Comparison of ENCODE assay signal across 10 cellular contexts in genomic region chr17:8072727-8073461, GRCh38. TPM values are rescaled to one million over a fixed set of nuclear protein-coding genes. Genes with fewer than 3 reads are reported as not detected.
DNase-seq lines count a peak whose midpoint lies in the region; ATAC-seq and TF ChIP-seq lines count a peak whose summit lies in the region.
"Had no signal": no experiment of that assay in that cellular context is flagged by ENCODE, and none has a peak within 500 bp of the region (broad histone marks: within the 10 kb centered on the region; RNA-seq: fewer than 3 reads in every experiment).

No MANE protein-coding gene starts in this region.

- no peaks in the 10 kb centered on the region for H3K36me3 ChIP-seq in cardiac muscle cell
- no peaks in the 10 kb centered on the region for H3K36me3 ChIP-seq in lower lobe of right lung
- H3K36me3 ChIP-seq in aorta (ENCODE audit: control insufficient read depth in 1 of 2, insufficient read depth in 2 of 2, low read length in 1 of 2): no peaks in the 10 kb centered on the region

- intact Hi-C loops in cardiac septum (cut with DNase I): no loop called here
- intact Hi-C loops in lower lobe of right lung (cut with DNase I): no loop called here
- intact Hi-C loops in aorta (cut with DNase I): loop anchor here in 1 of 2 donors (10.0 kb wide), 1 partner anchor 232 kb away; no protein-coding TSS in a partner anchor

- TF ChIP-seq CTCF in cardiac muscle cell (IDR thresholded peaks at IDR 0.05; ENCODE audit: low read depth, low read length) (no peak), lower lobe of right lung (IDR thresholded peaks at IDR 0.05) (no peak)

- H3K27me3 ChIP-seq in cardiac muscle cell (peaks cover 100% of the 10 kb centered on the region), lower lobe of right lung (ENCODE audit: low read depth) (peaks cover 67% of the 10 kb centered on the region), aorta (ENCODE audit: control insufficient read depth in 1 of 2, insufficient read depth in 2 of 2, low read length in 1 of 2) (no peaks in the 10 kb centered on the region)

- H3K4me3 Mint-ChIP-seq in activated naive CD8-positive, alpha-beta T cell treated with anti-CD3 and anti-CD28 coated beads, Interleukin-2, amount 10 ng/mL, durations not matched to agents 7 days and 5 days: peak overlapping the region; percentile 74

- WGBS in aorta, 2 donors: 4% methylated on average over 39 to 40 of the region's 40 CpGs

- H3K4me1 ChIP-seq in cardiac muscle cell (ENCODE audit: low read depth) (no peaks in the 10 kb centered on the region), lower lobe of right lung (peaks cover 43% of the 10 kb centered on the region), aorta (ENCODE audit: control insufficient read depth in 1 of 2, insufficient read depth in 2 of 2, low read length in 2 of 2) (no peaks in the 10 kb centered on the region)

- peaks cover 58% of the 10 kb centered on the region for H3K27me3 Mint-ChIP-seq in activated naive CD8-positive, alpha-beta T cell treated with anti-CD3 and anti-CD28 coated beads, Interleukin-2, amount 10 ng/mL, durations not matched to agents 7 days and 5 days

- H3K36me3 Mint-ChIP-seq in activated naive CD8-positive, alpha-beta T cell treated with anti-CD3 and anti-CD28 coated beads, Interleukin-2, amount 10 ng/mL, durations not matched to agents 7 days and 5 days: no peaks in the 10 kb centered on the region

- POLR2A ChIA-PET in activated naive CD8-positive, alpha-beta T cell treated with anti-CD3 and anti-CD28 coated beads, Interleukin-2, amount 10 ng/mL, durations not matched to agents 7 days and 5 days (lab: Charles Lee): no interaction called here

- H3K4me3 ChIP-seq in cardiac muscle cell (peak overlapping the region; percentile 8), lower lobe of right lung (peak overlapping the region; percentile 19), aorta (ENCODE audit: low read length in 2 of 2) (no peak overlapping the region)

- H3K4me1 Mint-ChIP-seq in activated naive CD8-positive, alpha-beta T cell treated with anti-CD3 and anti-CD28 coated beads, Interleukin-2, amount 10 ng/mL, durations not matched to agents 7 days and 5 days: peaks cover 19% of the 10 kb centered on the region

- peak; percentile 44 for ATAC-seq in activated naive CD8-positive, alpha-beta T cell treated with anti-CD3 and anti-CD28 coated beads, Interleukin-2, amount 10 ng/mL, durations not matched to agents 7 days and 5 days (ENCODE audit: low read depth)
- peak; percentile 7 to 40 for ATAC-seq in lower lobe of right lung
- ATAC-seq in aorta (ENCODE audit: low FRiP score): no peak
- ATAC-seq in GM19351 (IDR thresholded peaks at IDR 0.05; ENCODE audit: unreplicated experiment): no peak

- H3K27ac ChIP-seq in cardiac muscle cell (no peak overlapping the region), lower lobe of right lung (no peak overlapping the region), aorta (ENCODE audit: low read depth in 1 of 2, low read length in 2 of 2) (no peak overlapping the region)

- no peak overlapping the region for H3K27ac Mint-ChIP-seq in activated naive CD8-positive, alpha-beta T cell treated with anti-CD3 and anti-CD28 coated beads, Interleukin-2, amount 10 ng/mL, durations not matched to agents 7 days and 5 days

- DNase-seq in cardiac muscle cell (ENCODE audit: low read depth in 1 of 2, low spot score in 1 of 2) (no peak), cardiac septum (ENCODE audit: low spot score) (no peak), lower lobe of right lung (peak; percentile 49), aorta (peak; percentile 55 to 77), HT-29 (ENCODE audit: low spot score) (no peak), islet precursor cell (no peak)
- peak; percentile 56 for DNase-seq in activated naive CD8-positive, alpha-beta T cell treated with anti-CD3 and anti-CD28 coated beads, Interleukin-2, amount 10 ng/mL, durations not matched to agents 7 days and 5 days

- H3K9me3 Mint-ChIP-seq in activated naive CD8-positive, alpha-beta T cell treated with anti-CD3 and anti-CD28 coated beads, Interleukin-2, amount 10 ng/mL, durations not matched to agents 7 days and 5 days: no peaks in the 10 kb centered on the region

- H3K9me3 ChIP-seq in cardiac muscle cell (ENCODE audit: low read depth): no peaks in the 10 kb centered on the region
- H3K9me3 ChIP-seq in lower lobe of right lung: no peaks in the 10 kb centered on the region
- no peaks in the 10 kb centered on the region for H3K9me3 ChIP-seq in aorta (ENCODE audit: control insufficient read depth, low read length)

RNA-seq across cellular contexts. Expression of gene ALOX12B, which starts 14.6 kb away (rescaled TPM):
- total RNA-seq in cardiac muscle cell: 0.42 and 1.6 TPM in 2 replicates
- polyA plus RNA-seq in cardiac muscle cell: 2.1 and 2.3 TPM in 2 replicates
- not detected for total RNA-seq in cardiac septum
- under 1 TPM; 0.65 to 0.97 TPM for total RNA-seq in activated naive CD8-positive, alpha-beta T cell treated with anti-CD3 and anti-CD28 coated beads, Interleukin-2, amount 10 ng/mL, durations not matched to agents 7 days and 5 days
- not detected for total RNA-seq in lower lobe of right lung
- total RNA-seq in aorta: not detected
- under 1 TPM in 1 of 2 donors, not detected in 1; 0.25 TPM for polyA plus RNA-seq in aorta
- total RNA-seq in HT-29 (2014; rRNA removed; shearing (Covaris generic)): 0.97 TPM in 1 of 2 replicates, not detected in the other
- total RNA-seq: T-helper 2 cell treated with Interferon-gamma antibody and Interleukin-4, amounts not matched to agents 100 ng/mL and 5 ng/mL, for 36 hours had no signal
- polyA plus RNA-seq: urinary bladder had no signal

RNA-seq across cellular contexts. Expression of gene ALOX15B, which starts 34.0 kb away (rescaled TPM):
- total RNA-seq in cardiac muscle cell (0.18 and 0.33 TPM in 2 replicates), cardiac septum (not detected), lower lobe of right lung (53.5 TPM), aorta (1 to 10 TPM in 1 of 2 donors, under 1 TPM in 1; 0.15 to 1.0 TPM)
- polyA plus RNA-seq in cardiac muscle cell (0.12 TPM in 1 of 2 replicates, not detected in the other), aorta (1 to 10 TPM in 1 of 2 donors, under 1 TPM in 1; 0.26 to 2.0 TPM)
- total RNA-seq in activated naive CD8-positive, alpha-beta T cell treated with anti-CD3 and anti-CD28 coated beads, Interleukin-2, amount 10 ng/mL, durations not matched to agents 7 days and 5 days: not detected
- not detected in 2 replicates for total RNA-seq in HT-29 (2014; rRNA removed; shearing (Covaris generic))
- total RNA-seq: T-helper 2 cell treated with Interferon-gamma antibody and Interleukin-4, amounts not matched to agents 100 ng/mL and 5 ng/mL, for 36 hours; urinary bladder had no signal

RNA-seq across cellular contexts. Expression of gene ALOXE3, which starts 45.4 kb away (rescaled TPM):
- total RNA-seq in cardiac muscle cell (not detected in 2 replicates), cardiac septum (not detected), lower lobe of right lung (not detected), aorta (not detected)
- polyA plus RNA-seq in cardiac muscle cell (0.10 TPM in 1 of 2 replicates, not detected in the other), aorta (not detected)
- not detected for total RNA-seq in activated naive CD8-positive, alpha-beta T cell treated with anti-CD3 and anti-CD28 coated beads, Interleukin-2, amount 10 ng/mL, durations not matched to agents 7 days and 5 days
- total RNA-seq in HT-29 (2014; rRNA removed; shearing (Covaris generic)): not detected in 2 replicates
- total RNA-seq: T-helper 2 cell treated with Interferon-gamma antibody and Interleukin-4, amounts not matched to agents 100 ng/mL and 5 ng/mL, for 36 hours; urinary bladder had no signal
- polyA plus RNA-seq: urinary bladder had no signal

RNA-seq across cellular contexts. Expression of gene HES7, which starts 51.0 kb away (rescaled TPM):
- total RNA-seq in cardiac muscle cell (0.32 and 6.2 TPM in 2 replicates), cardiac septum (0.65 TPM), lower lobe of right lung (0.21 TPM), aorta (under 1 TPM; 0.19 to 0.30 TPM)
- polyA plus RNA-seq in cardiac muscle cell (1.1 and 1.5 TPM in 2 replicates), aorta (1 to 10 TPM in 1 of 2 donors, not detected in 1; 1.6 TPM)
- under 1 TPM; 0.23 to 0.75 TPM for total RNA-seq in activated naive CD8-positive, alpha-beta T cell treated with anti-CD3 and anti-CD28 coated beads, Interleukin-2, amount 10 ng/mL, durations not matched to agents 7 days and 5 days
- 0.61 and 0.76 TPM in 2 replicates for total RNA-seq in HT-29 (2014; rRNA removed; shearing (Covaris generic))
- total RNA-seq: urinary bladder had no signal

Comparison
In these comparisons a context has a peak if more than half of its experiments do, and no peak if none do; other contexts are left out.
1. DNase-seq: peak in activated naive CD8-positive, alpha-beta T cell treated with anti-CD3 and anti-CD28 coated beads, Interleukin-2, amount 10 ng/mL, durations not matched to agents 7 days and 5 days (single experiment), lower lobe of right lung (single experiment) and aorta (2 of 2); none in cardiac muscle cell (0 of 2), cardiac septum (single experiment), HT-29 (single experiment) and islet precursor cell (single experiment).
2. H3K4me3 ChIP-seq: peak in cardiac muscle cell (single experiment) and lower lobe of right lung (single experiment); none in aorta (0 of 2).
3. ATAC-seq: peak in activated naive CD8-positive, alpha-beta T cell treated with anti-CD3 and anti-CD28 coated beads, Interleukin-2, amount 10 ng/mL, durations not matched to agents 7 days and 5 days (single experiment) and lower lobe of right lung (2 of 2); none in aorta (single experiment) and GM19351 (single experiment).
4. RNA of gene ALOX15B, which starts 34.0 kb away (total RNA-seq): 53.5 TPM in lower lobe of right lung (single experiment); 0.15 to 1.0 TPM in aorta, 0.18 to 0.33 TPM in cardiac muscle cell, not detected in activated naive CD8-positive, alpha-beta T cell treated with anti-CD3 and anti-CD28 coated beads, Interleukin-2, amount 10 ng/mL, durations not matched to agents 7 days and 5 days, not detected in cardiac septum (single experiment) and not detected in HT-29; every median in the first group is over 10 times any median in the second.